Comparison of ENCODE assay signal across 1 cellular context in the genomic region with DNA sequence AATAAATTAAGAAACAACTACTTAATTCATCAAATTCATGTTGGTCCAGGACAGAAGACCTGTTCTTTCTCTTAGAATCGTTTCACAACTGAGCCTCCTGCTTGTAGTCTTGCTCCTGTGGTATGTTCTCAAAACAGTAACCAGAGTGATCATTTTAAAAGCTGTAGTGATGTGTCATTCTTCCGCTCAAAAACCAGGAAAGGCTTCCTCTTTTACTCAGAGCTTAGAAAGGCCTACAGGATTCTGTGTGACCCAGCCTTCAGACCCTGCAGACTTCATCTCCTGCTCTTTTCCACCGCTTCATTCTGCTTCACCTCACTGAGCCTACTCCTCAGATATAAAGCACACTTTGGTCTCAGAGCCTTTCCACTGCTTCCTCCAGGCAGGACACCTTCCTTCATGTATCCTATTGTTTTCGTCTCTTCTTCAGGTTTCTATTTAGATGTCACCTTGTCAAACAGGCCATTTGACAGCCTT.
TF ChIP-seq lines count a peak whose summit lies in the region.

No MANE protein-coding gene starts in this region.

TF ChIP-seq in K562, 482 proteins besides CTCF, POLR2A, EP300 and RAD21 (continued from another document and continues in another):
- TF ChIP-seq NR0B1 (IDR thresholded peaks at IDR 0.05; ENCODE audit: partially characterized antibody): no peak
- no peak for TF ChIP-seq HNRNPK (IDR thresholded peaks at IDR 0.05; ENCODE audit: low read depth, low read length, poor library complexity, severe bottlenecking)
- TF ChIP-seq ATF6 (CRISPR knock-in tag; IDR thresholded peaks at IDR 0.05): no peak
- no peak for TF ChIP-seq SMARCB1 (IDR thresholded peaks at IDR 0.05; ENCODE audit: insufficient read length, low read depth)
- TF ChIP-seq HBP1 (CRISPR knock-in tag; IDR thresholded peaks at IDR 0.05): no peak
- TF ChIP-seq ZNF511 (CRISPR knock-in tag; IDR thresholded peaks at IDR 0.05): no peak
- TF ChIP-seq CHD2 (IDR thresholded peaks at IDR 0.05; ENCODE audit: low read depth, low read length): no peak
- TF ChIP-seq, protein P1, sequence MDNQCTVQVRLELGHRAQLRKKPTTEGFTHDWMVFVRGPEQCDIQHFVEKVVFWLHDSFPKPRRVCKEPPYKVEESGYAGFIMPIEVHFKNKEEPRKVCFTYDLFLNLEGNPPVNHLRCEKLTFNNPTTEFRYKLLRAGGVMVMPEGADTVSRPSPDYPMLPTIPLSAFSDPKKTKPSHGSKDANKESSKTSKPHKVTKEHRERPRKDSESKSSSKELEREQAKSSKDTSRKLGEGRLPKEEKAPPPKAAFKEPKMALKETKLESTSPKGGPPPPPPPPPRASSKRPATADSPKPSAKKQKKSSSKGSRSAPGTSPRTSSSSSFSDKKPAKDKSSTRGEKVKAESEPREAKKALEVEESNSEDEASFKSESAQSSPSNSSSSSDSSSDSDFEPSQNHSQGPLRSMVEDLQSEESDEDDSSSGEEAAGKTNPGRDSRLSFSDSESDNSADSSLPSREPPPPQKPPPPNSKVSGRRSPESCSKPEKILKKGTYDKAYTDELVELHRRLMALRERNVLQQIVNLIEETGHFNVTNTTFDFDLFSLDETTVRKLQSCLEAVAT (IDR thresholded peaks at IDR 0.05): peak in 1 of 2 experiments; percentile 24; a peak in 1 of 4 replicates
- no peak for TF ChIP-seq FOXJ2 (tag; IDR thresholded peaks at IDR 0.05)
- TF ChIP-seq U2AF1 (optimal IDR thresholded peaks at IDR 0.05; ENCODE audit: low read depth, low read length): no peak
- no peak for TF ChIP-seq IRF9 (tag; IDR thresholded peaks at IDR 0.05)
- TF ChIP-seq DNMT1 (IDR thresholded peaks at IDR 0.05): no peak
- TF ChIP-seq, protein P2, sequence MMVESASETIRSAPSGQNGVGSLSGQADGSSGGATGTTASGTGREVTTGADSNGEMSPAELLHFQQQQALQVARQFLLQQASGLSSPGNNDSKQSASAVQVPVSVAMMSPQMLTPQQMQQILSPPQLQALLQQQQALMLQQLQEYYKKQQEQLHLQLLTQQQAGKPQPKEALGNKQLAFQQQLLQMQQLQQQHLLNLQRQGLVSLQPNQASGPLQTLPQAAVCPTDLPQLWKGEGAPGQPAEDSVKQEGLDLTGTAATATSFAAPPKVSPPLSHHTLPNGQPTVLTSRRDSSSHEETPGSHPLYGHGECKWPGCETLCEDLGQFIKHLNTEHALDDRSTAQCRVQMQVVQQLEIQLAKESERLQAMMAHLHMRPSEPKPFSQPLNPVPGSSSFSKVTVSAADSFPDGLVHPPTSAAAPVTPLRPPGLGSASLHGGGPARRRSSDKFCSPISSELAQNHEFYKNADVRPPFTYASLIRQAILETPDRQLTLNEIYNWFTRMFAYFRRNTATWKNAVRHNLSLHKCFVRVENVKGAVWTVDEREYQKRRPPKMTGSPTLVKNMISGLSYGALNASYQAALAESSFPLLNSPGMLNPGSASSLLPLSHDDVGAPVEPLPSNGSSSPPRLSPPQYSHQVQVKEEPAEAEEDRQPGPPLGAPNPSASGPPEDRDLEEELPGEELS (CRISPR knock-in tag; IDR thresholded peaks at IDR 0.05; ENCODE audit: borderline replicate concordance): no peak
- TF ChIP-seq E2F1 (CRISPR knock-in tag; IDR thresholded peaks at IDR 0.05): no peak
- TF ChIP-seq HDAC1 (IDR thresholded peaks at IDR 0.05): peak in 1 of 2 experiments; percentile 41; a peak in 1 of 4 replicates
- TF ChIP-seq, protein P3, sequence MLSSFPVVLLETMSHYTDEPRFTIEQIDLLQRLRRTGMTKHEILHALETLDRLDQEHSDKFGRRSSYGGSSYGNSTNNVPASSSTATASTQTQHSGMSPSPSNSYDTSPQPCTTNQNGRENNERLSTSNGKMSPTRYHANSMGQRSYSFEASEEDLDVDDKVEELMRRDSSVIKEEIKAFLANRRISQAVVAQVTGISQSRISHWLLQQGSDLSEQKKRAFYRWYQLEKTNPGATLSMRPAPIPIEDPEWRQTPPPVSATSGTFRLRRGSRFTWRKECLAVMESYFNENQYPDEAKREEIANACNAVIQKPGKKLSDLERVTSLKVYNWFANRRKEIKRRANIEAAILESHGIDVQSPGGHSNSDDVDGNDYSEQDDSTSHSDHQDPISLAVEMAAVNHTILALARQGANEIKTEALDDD (IDR thresholded peaks at IDR 0.05): no peak
- TF ChIP-seq ZNF444 (CRISPR knock-in tag; IDR thresholded peaks at IDR 0.05): no peak
- TF ChIP-seq ZNF253 (CRISPR knock-in tag; conservative IDR thresholded peaks at IDR 0.05): no peak
- TF ChIP-seq ATF4 (CRISPR knock-in tag; IDR thresholded peaks at IDR 0.05): no peak
- no peak for TF ChIP-seq TARDBP (IDR thresholded peaks at IDR 0.05)
- TF ChIP-seq SIN3B (IDR thresholded peaks at IDR 0.05; ENCODE audit: low read depth): no peak
- no peak for TF ChIP-seq PHB (CRISPR knock-in tag; IDR thresholded peaks at IDR 0.05)
- TF ChIP-seq GTF2A2 (tag; IDR thresholded peaks at IDR 0.05): no peak
- peak; percentile 36 for TF ChIP-seq ZNF316 (IDR thresholded peaks at IDR 0.05)
- TF ChIP-seq TAL1 (IDR thresholded peaks at IDR 0.05): no peak
- TF ChIP-seq ZNF431 (CRISPR knock-in tag; IDR thresholded peaks at IDR 0.05): no peak
- no peak for TF ChIP-seq RBM15 (IDR thresholded peaks at IDR 0.05; ENCODE audit: insufficient read depth, low read length)
- TF ChIP-seq CEBPZ (IDR thresholded peaks at IDR 0.05; ENCODE audit: borderline replicate concordance, low read depth, low read length): no peak
- TF ChIP-seq NUFIP1 (IDR thresholded peaks at IDR 0.05; ENCODE audit: partially characterized antibody): no peak
- TF ChIP-seq E2F6 (IDR thresholded peaks at IDR 0.05; ENCODE audit: borderline replicate concordance in 1 of 2, extremely low read depth in 1 of 2, insufficient read depth in 1 of 2, insufficient read length in 1 of 2, low read depth in 1 of 2, low read length in 1 of 2, poor library complexity in 1 of 2, severe bottlenecking in 1 of 2): no peak
- TF ChIP-seq RBM17 (IDR thresholded peaks at IDR 0.05; ENCODE audit: borderline replicate concordance, low read depth, low read length): no peak
- no peak for TF ChIP-seq TSC22D4 (tag; IDR thresholded peaks at IDR 0.05)
- no peak for TF ChIP-seq PTBP1 (IDR thresholded peaks at IDR 0.05; ENCODE audit: low read depth, low read length)
- TF ChIP-seq NR1H2 (CRISPR knock-in tag; IDR thresholded peaks at IDR 0.05): no peak
- no peak for TF ChIP-seq KDM4B (IDR thresholded peaks at IDR 0.05; ENCODE audit: borderline replicate concordance in 2 of 2, low read depth in 1 of 2)
- peak; percentile 50 for TF ChIP-seq ZNF239 (CRISPR knock-in tag; IDR thresholded peaks at IDR 0.05)
- no peak for TF ChIP-seq TFAP4 (CRISPR knock-in tag; IDR thresholded peaks at IDR 0.05; ENCODE audit: borderline replicate concordance)
- no peak for TF ChIP-seq ZNF695 (CRISPR knock-in tag; IDR thresholded peaks at IDR 0.05)
